ENCODE assay signal across 19 cellular contexts in genomic region chr3:72441284-72441994, GRCh38. TPM values are rescaled to one million over a fixed set of nuclear protein-coding genes. Genes with fewer than 3 reads are reported as not detected.
DNase-seq lines count a peak whose midpoint lies in the region; ATAC-seq, FAIRE-seq and TF ChIP-seq lines count a peak whose summit lies in the region.
"Had no signal": no experiment of that assay in that cellular context is flagged by ENCODE, and none has a peak within 500 bp of the region (broad histone marks: within the 10 kb centered on the region; RNA-seq: fewer than 3 reads in every experiment).

No MANE protein-coding gene starts in this region.

- H3K4me1 Mint-ChIP-seq in activated CD4-positive, alpha-beta T cell treated with anti-CD3 and anti-CD28 coated beads, Interleukin-2, amount 10 ng/mL, durations not matched to agents 24 days and 14 days: peaks cover 78% of the 10 kb centered on the region
- peaks cover 76% of the 10 kb centered on the region for H3K4me1 Mint-ChIP-seq in progenitor cell of endocrine pancreas (ENCODE audit: low read depth)

- peak overlapping the region; percentile 82 for H3K27ac Mint-ChIP-seq in activated CD4-positive, alpha-beta T cell treated with anti-CD3 and anti-CD28 coated beads, Interleukin-2, amount 10 ng/mL, durations not matched to agents 24 days and 14 days
- H3K27ac Mint-ChIP-seq in progenitor cell of endocrine pancreas: peak overlapping the region; percentile 28

- no peak overlapping the region for H3K27ac ChIP-seq in OCI-LY7 (ENCODE audit: low read depth, low read length, poor library complexity, severe bottlenecking)
- H3K27ac ChIP-seq: right lobe of liver, SJCRH30, thyroid gland had no signal

- no peak for ATAC-seq in GM21515 (IDR thresholded peaks at IDR 0.05; ENCODE audit: unreplicated experiment)
- no peak for ATAC-seq in HG03139 (IDR thresholded peaks at IDR 0.05; ENCODE audit: unreplicated experiment)

- peak overlapping the region; percentile 92 for H3K4me3 Mint-ChIP-seq in activated CD4-positive, alpha-beta T cell treated with anti-CD3 and anti-CD28 coated beads, Interleukin-2, amount 10 ng/mL, durations not matched to agents 24 days and 14 days
- H3K4me3 Mint-ChIP-seq in progenitor cell of endocrine pancreas (ENCODE audit: low read depth): no peak overlapping the region
- H3K4me3 Mint-ChIP-seq: central memory CD8-positive, alpha-beta T cell had no signal

- H3K4me2 ChIP-seq in OCI-LY7 (ENCODE audit: low read length): peak overlapping the region; percentile 65

- peaks cover 42% of the 10 kb centered on the region for H3K36me3 ChIP-seq in OCI-LY7 (ENCODE audit: insufficient read depth, low read length)
- H3K36me3 ChIP-seq: right lobe of liver, SJCRH30, thyroid gland had no signal

- H3K27me3 Mint-ChIP-seq in activated CD4-positive, alpha-beta T cell treated with anti-CD3 and anti-CD28 coated beads, Interleukin-2, amount 10 ng/mL, durations not matched to agents 24 days and 14 days: no peaks in the 10 kb centered on the region
- no peaks in the 10 kb centered on the region for H3K27me3 Mint-ChIP-seq in progenitor cell of endocrine pancreas
- H3K27me3 Mint-ChIP-seq: central memory CD8-positive, alpha-beta T cell had no signal

- no peaks in the 10 kb centered on the region for H3K9me2 ChIP-seq in OCI-LY7 (ENCODE audit: insufficient read depth, low read length)

- TF ChIP-seq CTCF in OCI-LY7 (conservative IDR thresholded peaks at IDR 0.05; ENCODE audit: low read length) (no peak), progenitor cell of endocrine pancreas (IDR thresholded peaks at IDR 0.05; ENCODE audit: unreplicated experiment) (no peak)

- H3K36me3 Mint-ChIP-seq in activated CD4-positive, alpha-beta T cell treated with anti-CD3 and anti-CD28 coated beads, Interleukin-2, amount 10 ng/mL, durations not matched to agents 24 days and 14 days (ENCODE audit: low read depth): peaks cover 88% of the 10 kb centered on the region
- peaks cover 5% of the 10 kb centered on the region for H3K36me3 Mint-ChIP-seq in progenitor cell of endocrine pancreas (ENCODE audit: insufficient read depth)

- peaks cover 77% of the 10 kb centered on the region for H4K20me1 ChIP-seq in OCI-LY7 (ENCODE audit: insufficient read depth, low read length)

- BruUV-seq in OCI-LY7 (replicated peaks; lab: Mats Ljungman, UMichigan): no TSS peak

- POLR2A ChIA-PET in OCI-LY7 (lab: Charles Lee): interaction anchor here (0.6 to 2.1 kb wide), 9 partner anchors 11 to 1897 kb away, joined by 3 to 8 read pairs (median 3); no protein-coding TSS in a partner anchor

- H3K9me3 Mint-ChIP-seq in activated CD4-positive, alpha-beta T cell treated with anti-CD3 and anti-CD28 coated beads, Interleukin-2, amount 10 ng/mL, durations not matched to agents 24 days and 14 days: peaks cover 9% of the 10 kb centered on the region
- H3K9me3 Mint-ChIP-seq in progenitor cell of endocrine pancreas (ENCODE audit: low read depth): no peaks in the 10 kb centered on the region
- H3K9me3 Mint-ChIP-seq: central memory CD8-positive, alpha-beta T cell had no signal

- no peak for DNase-seq in activated CD4-positive, alpha-beta T cell treated with anti-CD3 and anti-CD28 coated beads, Interleukin-2, amount 10 ng/mL, durations not matched to agents 24 days and 14 days
- no peak for DNase-seq in activated CD4-positive, alpha-beta T cell treated with anti-CD3 and anti-CD28 coated beads, Interleukin-2, amount 50 U/mL, for 1 hour
- DNase-seq in OCI-LY7 (ENCODE audit: low spot score): no peak
- DNase-seq in progenitor cell of endocrine pancreas (ENCODE audit: low spot score, unreplicated experiment): no peak
- DNase-seq in DMS153 (lab: John Stamatoyannopoulos, UW): no peak
- DNase-seq: activated naive CD4-positive, alpha-beta T cell treated with anti-CD3 and anti-CD28 coated beads, Interleukin-2, amount 50 U/mL, for 16 hours; CD4-positive, CD25-positive, alpha-beta regulatory T cell; DND-41; GOT3; NCI-H446 treated with DMSO at 0.1 percent for 48 hours; right lobe of liver; SJCRH30; stimulated activated CD4-positive, alpha-beta T cell treated with anti-CD3 and anti-CD28 coated beads, Interleukin-2, amount 100 ng/mL, for 48 hours; thyroid gland had no signal

- H2AFZ ChIP-seq in OCI-LY7 (ENCODE audit: low read length): no peak overlapping the region

- intact Hi-C loops in activated CD4-positive, alpha-beta T cell treated with anti-CD3 and anti-CD28 coated beads, Interleukin-2, amount 10 ng/mL, durations not matched to agents 24 days and 14 days (cut with micrococcal nuclease): loop anchor here (1.0 to 10.0 kb wide), 4 partner anchors 15 to 177 kb away; no protein-coding TSS in a partner anchor
- intact Hi-C loops in OCI-LY7 (cut with micrococcal nuclease; ENCODE audit: unreplicated experiment): loop anchor here (2.0 to 10.0 kb wide), 5 partner anchors 129 to 457 kb away; no protein-coding TSS in a partner anchor

- H3K4me3 ChIP-seq in OCI-LY7 (ENCODE audit: low read depth, low read length, poor library complexity, severe bottlenecking): peak overlapping the region; percentile 43
- H3K4me3 ChIP-seq: right lobe of liver, SJCRH30, thyroid gland had no signal

- peaks cover 98% of the 10 kb centered on the region for H3K79me2 ChIP-seq in OCI-LY7 (ENCODE audit: insufficient read depth, low read depth, low read length)

- H3K9me3 ChIP-seq in OCI-LY7 (ENCODE audit: low read length): no peaks in the 10 kb centered on the region
- H3K9me3 ChIP-seq: right lobe of liver, SJCRH30, thyroid gland had no signal

- peaks cover 72% of the 10 kb centered on the region for H3K4me1 ChIP-seq in OCI-LY7 (ENCODE audit: insufficient read depth, low read length, poor library complexity, severe bottlenecking)

- CTCF ChIA-PET in OCI-LY7 (lab: Charles Lee; ENCODE audit: unreplicated experiment): no interaction called here

- peak; percentile 24 for FAIRE-seq in colon (lab: Jason Lieb, UNC)
- FAIRE-seq: A204.1 had no signal

RNA-seq across cellular contexts. Expression of gene RYBP, which starts 5.0 kb away (rescaled TPM):
- 61.0 and 62.0 TPM in 2 replicates for total RNA-seq in activated CD4-positive, alpha-beta T cell treated with anti-CD3 and anti-CD28 coated beads, Interleukin-2, amount 10 ng/mL, durations not matched to agents 24 days and 14 days
- total RNA-seq in OCI-LY7 (2014; rRNA removed; shearing (Covaris generic)): 3.5 and 4.2 TPM in 2 replicates
- 9.4 and 9.6 TPM in 2 replicates for total RNA-seq in OCI-LY7 (2022)
- 30.1 TPM in 2 replicates for total RNA-seq in progenitor cell of endocrine pancreas
